In genomic region chr13:43472344-43472743, GRCh38 we compare ENCODE assay signal across 20 cellular contexts.
DNase-seq lines count a peak whose midpoint lies in the region; ATAC-seq and TF ChIP-seq lines count a peak whose summit lies in the region.
"Had no signal": no experiment of that assay in that cellular context is flagged by ENCODE, and none has a peak within 500 bp of the region (broad histone marks: within the 10 kb centered on the region; RNA-seq: fewer than 3 reads in every experiment).

No MANE protein-coding gene starts in this region.

- H3K27ac Mint-ChIP-seq in osteocyte (ENCODE audit: unreplicated experiment), result peak overlapping the region; percentile 20
- H3K27ac Mint-ChIP-seq: activated B cell treated with CpG ODN at 0.5 μM for 24 hours; activated CD4-positive, alpha-beta memory T cell treated with anti-CD3 and anti-CD28 coated beads, Interleukin-2, amount 10 ng/mL, durations not matched to agents 7 days and 5 days had no signal

- no peaks in the 10 kb centered on the region for H3K9me3 ChIP-seq in gastroesophageal sphincter

- TF ChIP-seq CTCF in gastroesophageal sphincter (IDR thresholded peaks at IDR 0.05), result no peak
- no peak for TF ChIP-seq CTCF in osteocyte (IDR thresholded peaks at IDR 0.05)

- peaks cover 2% of the 10 kb centered on the region for H3K36me3 Mint-ChIP-seq in osteocyte (ENCODE audit: unreplicated experiment)

- peak overlapping the region; percentile 11 to 34 (median 29) for H3K27ac ChIP-seq in gastroesophageal sphincter
- H3K27ac ChIP-seq: brain microvascular endothelial cell, HL-60 had no signal

- H3K4me3 Mint-ChIP-seq in osteocyte (ENCODE audit: unreplicated experiment), result no peak overlapping the region
- H3K4me3 Mint-ChIP-seq: activated B cell treated with CpG ODN at 0.5 μM for 24 hours; activated CD4-positive, alpha-beta memory T cell treated with anti-CD3 and anti-CD28 coated beads, Interleukin-2, amount 10 ng/mL, durations not matched to agents 7 days and 5 days had no signal

- peaks cover 49% of the 10 kb centered on the region for H3K4me1 Mint-ChIP-seq in osteocyte (ENCODE audit: unreplicated experiment)
- H3K4me1 Mint-ChIP-seq: activated B cell treated with CpG ODN at 0.5 μM for 24 hours; activated CD4-positive, alpha-beta memory T cell treated with anti-CD3 and anti-CD28 coated beads, Interleukin-2, amount 10 ng/mL, durations not matched to agents 7 days and 5 days had no signal

- 8 to 24% methylated on average over 5 of the region's 5 CpGs for WGBS in gastroesophageal sphincter (ENCODE audit: low coverage in 1 of 2), 2 donors

- ATAC-seq in gastroesophageal sphincter (no peak), HG03097 (IDR thresholded peaks at IDR 0.05; ENCODE audit: low FRiP score, unreplicated experiment) (no peak)
- ATAC-seq: HepG2 had no signal

- no peak overlapping the region for H3K4me3 ChIP-seq in gastroesophageal sphincter

- TF ChIP-seq POLR2A in gastroesophageal sphincter (IDR thresholded peaks at IDR 0.05), result no peak

- TF ChIP-seq EP300 in gastroesophageal sphincter (IDR thresholded peaks at IDR 0.05), result no peak

- H3K4me1 ChIP-seq in gastroesophageal sphincter, result peaks cover 4 to 25% (median 8%) of the 10 kb centered on the region in 3 donors

- no peaks in the 10 kb centered on the region for H3K9me3 Mint-ChIP-seq in osteocyte (ENCODE audit: unreplicated experiment)
- H3K9me3 Mint-ChIP-seq: activated B cell treated with CpG ODN at 0.5 μM for 24 hours; activated CD4-positive, alpha-beta memory T cell treated with anti-CD3 and anti-CD28 coated beads, Interleukin-2, amount 10 ng/mL, durations not matched to agents 7 days and 5 days had no signal

- H3K27me3 ChIP-seq in gastroesophageal sphincter, result no peaks in the 10 kb centered on the region
- H3K27me3 ChIP-seq: brain microvascular endothelial cell had no signal

- DNase-seq in AG08395 (ENCODE audit: low spot score), result peak; percentile 4
- DNase-seq in NCI-H1694 (lab: John Stamatoyannopoulos, UW), result peak; percentile 19
- DNase-seq in osteocyte (ENCODE audit: extremely low spot score, unreplicated experiment), result no peak
- no peak for DNase-seq in NCI-H69 (lab: John Stamatoyannopoulos, UW)
- no peak for DNase-seq in DMS53 (lab: John Stamatoyannopoulos, UW)
- no peak for DNase-seq in stimulated activated CD4-positive, alpha-beta T cell treated with anti-CD3 and anti-CD28 coated beads, Interleukin-2, amount 100 ng/mL, for 48 hours
- DNase-seq: activated B cell treated with CpG ODN at 0.5 μM for 24 hours; activated CD4-positive, alpha-beta memory T cell treated with anti-CD3 and anti-CD28 coated beads, Interleukin-2, amount 10 ng/mL, durations not matched to agents 7 days and 5 days; activated gamma-delta T cell treated with Interleukin-2 at 50 U/mL for 16 hours; activated T-cell treated with anti-CD3 and anti-CD28 coated beads for 4 hours; brain microvascular endothelial cell; dermis blood vessel endothelial cell; NCI-H1092; NCI-H2029 treated with DMSO at 0.1 percent for 48 hours; RPMI8226; T1000 had no signal

- no peaks in the 10 kb centered on the region for H3K27me3 Mint-ChIP-seq in osteocyte (ENCODE audit: unreplicated experiment)
- H3K27me3 Mint-ChIP-seq: activated B cell treated with CpG ODN at 0.5 μM for 24 hours had no signal

- H3K36me3 ChIP-seq in gastroesophageal sphincter, result no peaks in the 10 kb centered on the region
- H3K36me3 ChIP-seq: brain microvascular endothelial cell had no signal

Comparison
In these comparisons a context has a peak if more than half of its experiments do, and no peak if none do; other contexts are left out.
1. DNase-seq: peak in AG08395 (single experiment) and NCI-H1694 (single experiment); none in osteocyte (single experiment), NCI-H69 (single experiment), DMS53 (single experiment) and stimulated activated CD4-positive, alpha-beta T cell treated with anti-CD3 and anti-CD28 coated beads, Interleukin-2, amount 100 ng/mL, for 48 hours (0 of 2).